1 cellular context compared by ENCODE assay signal in the genomic region with DNA sequence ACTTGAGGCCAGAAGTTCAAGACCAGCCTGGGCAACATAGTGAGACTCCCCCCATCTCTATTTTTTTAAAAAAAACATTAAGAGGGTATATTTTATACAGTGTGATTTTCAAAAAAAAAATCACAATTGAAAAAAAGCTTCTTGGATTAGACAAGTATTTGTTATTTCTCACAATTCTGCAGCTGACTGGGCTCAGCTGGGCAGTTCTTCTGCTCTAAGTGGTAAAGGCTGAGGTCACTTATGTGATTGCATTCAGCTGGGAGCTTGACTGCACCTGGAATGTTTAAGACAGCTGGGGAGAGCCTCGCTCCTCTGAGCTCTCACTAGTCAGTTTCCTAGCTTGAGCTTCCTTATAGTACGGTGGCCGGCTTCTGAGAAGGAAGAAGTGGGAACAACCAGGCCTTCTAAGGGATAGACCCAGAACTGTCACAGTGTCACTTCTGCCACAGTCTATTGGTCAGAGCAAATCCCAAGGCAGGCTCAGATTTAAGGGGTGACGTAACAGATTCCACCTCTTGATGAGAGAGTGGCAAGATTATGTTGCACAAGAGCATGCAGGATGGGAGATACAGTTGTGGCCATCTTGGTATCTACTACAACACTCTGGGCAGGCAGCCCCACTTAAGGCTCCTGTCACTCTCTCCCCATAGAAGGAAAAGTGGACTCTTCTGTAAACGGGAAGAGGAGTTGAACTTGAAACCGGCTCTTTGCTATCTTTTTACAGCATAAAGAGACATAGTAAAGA.
TF ChIP-seq lines count a peak whose summit lies in the region.

No MANE protein-coding gene starts in this region.

TF ChIP-seq in HepG2, 621 proteins besides CTCF, POLR2A, EP300 and RAD21:
- TF ChIP-seq ZNF703 (CRISPR knock-in tag; IDR thresholded peaks at IDR 0.05; ENCODE audit: borderline replicate concordance): no peak
- TF ChIP-seq ZNF331 (CRISPR knock-in tag; IDR thresholded peaks at IDR 0.05): peak; percentile 99
- TF ChIP-seq ATF7 (IDR thresholded peaks at IDR 0.05): peak; percentile 52
- no peak for TF ChIP-seq ATF7 (CRISPR knock-in tag; IDR thresholded peaks at IDR 0.05)
- TF ChIP-seq, protein P1, sequence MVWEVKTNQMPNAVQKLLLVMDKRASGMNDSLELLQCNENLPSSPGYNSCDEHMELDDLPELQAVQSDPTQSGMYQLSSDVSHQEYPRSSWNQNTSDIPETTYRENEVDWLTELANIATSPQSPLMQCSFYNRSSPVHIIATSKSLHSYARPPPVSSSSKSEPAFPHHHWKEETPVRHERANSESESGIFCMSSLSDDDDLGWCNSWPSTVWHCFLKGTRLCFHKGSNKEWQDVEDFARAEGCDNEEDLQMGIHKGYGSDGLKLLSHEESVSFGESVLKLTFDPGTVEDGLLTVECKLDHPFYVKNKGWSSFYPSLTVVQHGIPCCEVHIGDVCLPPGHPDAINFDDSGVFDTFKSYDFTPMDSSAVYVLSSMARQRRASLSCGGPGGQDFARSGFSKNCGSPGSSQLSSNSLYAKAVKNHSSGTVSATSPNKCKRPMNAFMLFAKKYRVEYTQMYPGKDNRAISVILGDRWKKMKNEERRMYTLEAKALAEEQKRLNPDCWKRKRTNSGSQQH (CRISPR knock-in tag; IDR thresholded peaks at IDR 0.05; ENCODE audit: low read depth): no peak
- no peak for TF ChIP-seq ZNF564 (CRISPR knock-in tag; IDR thresholded peaks at IDR 0.05)
- TF ChIP-seq CREB1 (IDR thresholded peaks at IDR 0.05): peak; percentile 61
- no peak for TF ChIP-seq CREB1 (CRISPR knock-in tag; IDR thresholded peaks at IDR 0.05)
- TF ChIP-seq CEBPB (IDR thresholded peaks at IDR 0.05; ENCODE audit: borderline replicate concordance, low read depth, low read length): peak; percentile 51; the same call in 1 of the 2 replicates
- no peak for TF ChIP-seq MLX (CRISPR knock-in tag; IDR thresholded peaks at IDR 0.05)
- no peak for TF ChIP-seq ARHGAP35 (CRISPR knock-in tag; IDR thresholded peaks at IDR 0.05; ENCODE audit: borderline replicate concordance)
